1 cellular context compared by ENCODE assay signal in the genomic region with DNA sequence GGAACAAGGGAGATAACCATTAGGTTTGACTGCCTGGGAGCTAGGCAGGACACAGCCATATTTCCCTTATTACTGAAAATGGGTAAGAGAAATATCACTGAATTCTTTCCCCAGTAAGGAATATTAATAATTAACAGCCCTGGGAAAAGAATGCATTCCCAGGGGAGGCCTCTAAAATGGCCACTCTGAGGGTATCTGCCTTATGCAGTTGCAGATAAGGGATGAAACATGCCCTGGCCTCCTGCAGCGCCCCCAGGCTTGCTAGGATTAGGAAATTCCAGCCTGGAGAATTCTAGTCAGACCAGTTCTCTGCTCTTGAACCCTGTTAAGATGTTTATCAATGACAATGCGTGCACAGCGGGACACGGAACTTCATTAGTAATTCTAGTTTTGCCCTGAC. TPM values are rescaled to one million over a fixed set of nuclear protein-coding genes. Genes with fewer than 3 reads are reported as not detected.
"Had no signal": no experiment of that assay in that cellular context is flagged by ENCODE, and none has a peak within 500 bp of the region (broad histone marks: within the 10 kb centered on the region; RNA-seq: fewer than 3 reads in every experiment).

No MANE protein-coding gene starts in this region.

RNA-seq across cellular contexts. Expression of a gene that starts 52.8 kb away (rescaled TPM):
- total RNA-seq: GM12878 had no signal
- polyA plus RNA-seq: GM12878 had no signal
